Comparison of ENCODE assay signal across 1 cellular context in genomic region chr5:35050541-35051126, GRCh38.
A peak's percentile ranks its signal among the peaks of the same experiment; 100 is the strongest.
TF ChIP-seq lines count a peak whose summit lies in the region.

No MANE protein-coding gene starts in this region.

TF ChIP-seq in HepG2, 621 proteins besides CTCF, POLR2A, EP300 and RAD21 (continued from another document and continues in another):
- no peak for TF ChIP-seq HNF1B (CRISPR knock-in tag; IDR thresholded peaks at IDR 0.05)
- TF ChIP-seq ZSCAN20 (CRISPR knock-in tag; IDR thresholded peaks at IDR 0.05; ENCODE audit: borderline replicate concordance): no peak
- no peak for TF ChIP-seq ZFP41 (CRISPR knock-in tag; IDR thresholded peaks at IDR 0.05; ENCODE audit: borderline replicate concordance)
- peak; percentile 52; the same call in 1 of the 2 replicates for TF ChIP-seq TBX3 (IDR thresholded peaks at IDR 0.05; ENCODE audit: borderline replicate concordance)
- no peak for TF ChIP-seq REPIN1 (CRISPR knock-in tag; IDR thresholded peaks at IDR 0.05; ENCODE audit: borderline replicate concordance, low read depth)
- no peak for TF ChIP-seq SIN3A (IDR thresholded peaks at IDR 0.05; ENCODE audit: borderline replicate concordance, low read depth, low read length)
- no peak for TF ChIP-seq SKIL (CRISPR knock-in tag; IDR thresholded peaks at IDR 0.05; ENCODE audit: borderline replicate concordance)
- no peak for TF ChIP-seq MAZ (IDR thresholded peaks at IDR 0.05; ENCODE audit: borderline replicate concordance, low read depth, low read length)
- TF ChIP-seq MAZ (CRISPR knock-in tag; IDR thresholded peaks at IDR 0.05; ENCODE audit: low read depth): no peak
- no peak for TF ChIP-seq CC2D1A (CRISPR knock-in tag; IDR thresholded peaks at IDR 0.05)
- TF ChIP-seq HNF4G (IDR thresholded peaks at IDR 0.05; ENCODE audit: borderline replicate concordance, low read depth, low read length): peak; percentile 65; the same call in 1 of the 2 replicates
- TF ChIP-seq HNF4G (CRISPR knock-in tag; IDR thresholded peaks at IDR 0.05; ENCODE audit: borderline replicate concordance, low read depth): no peak
- TF ChIP-seq ZNF703 (CRISPR knock-in tag; IDR thresholded peaks at IDR 0.05; ENCODE audit: borderline replicate concordance): no peak
- TF ChIP-seq ZNF569 (CRISPR knock-in tag; IDR thresholded peaks at IDR 0.05; ENCODE audit: borderline replicate concordance): no peak
- peak; percentile 71 for TF ChIP-seq PAXIP1 (CRISPR knock-in tag; conservative IDR thresholded peaks at IDR 0.05)
- no peak for TF ChIP-seq SMC3 (IDR thresholded peaks at IDR 0.05; ENCODE audit: low read length)
- no peak for TF ChIP-seq ZNF12 (CRISPR knock-in tag; IDR thresholded peaks at IDR 0.05)
- peak; percentile 72 for TF ChIP-seq MIXL1 (CRISPR knock-in tag; IDR thresholded peaks at IDR 0.05)
- no peak for TF ChIP-seq REL (CRISPR knock-in tag; conservative IDR thresholded peaks at IDR 0.05)
- no peak for TF ChIP-seq TRAFD1 (CRISPR knock-in tag; IDR thresholded peaks at IDR 0.05; ENCODE audit: borderline replicate concordance)
- no peak for TF ChIP-seq SOX6 (IDR thresholded peaks at IDR 0.05)
- TF ChIP-seq SOX6 (CRISPR knock-in tag; IDR thresholded peaks at IDR 0.05): 0 out of 2 replicates have a peak, but pooled peaks have one; percentile 27
- TF ChIP-seq CREM (IDR thresholded peaks at IDR 0.05): 0 out of 2 replicates have a peak, but pooled peaks have one; percentile 12
- no peak for TF ChIP-seq CREM (CRISPR knock-in tag; IDR thresholded peaks at IDR 0.05)
- TF ChIP-seq ZBTB26 (CRISPR knock-in tag; IDR thresholded peaks at IDR 0.05; ENCODE audit: borderline replicate concordance): no peak
- no peak for TF ChIP-seq ZKSCAN8 (CRISPR knock-in tag; IDR thresholded peaks at IDR 0.05; ENCODE audit: borderline replicate concordance)
- TF ChIP-seq RBFOX2 (IDR thresholded peaks at IDR 0.05; ENCODE audit: low read depth, low read length): no peak
- TF ChIP-seq NR2F2 (IDR thresholded peaks at IDR 0.05; ENCODE audit: borderline replicate concordance, low read depth): no peak
- TF ChIP-seq ARID5B (CRISPR knock-in tag; IDR thresholded peaks at IDR 0.05): peak; percentile 54; the same call in 1 of the 2 replicates
- no peak for TF ChIP-seq ZNF746 (CRISPR knock-in tag; IDR thresholded peaks at IDR 0.05)
- peak; percentile 83 for TF ChIP-seq HNF4A (CRISPR knock-in tag; IDR thresholded peaks at IDR 0.05)
- peak; percentile 26; the same call in 1 of the 2 replicates for TF ChIP-seq GATAD2A (CRISPR knock-in tag; IDR thresholded peaks at IDR 0.05)
- peak; percentile 62; the same call in 1 of the 2 replicates for TF ChIP-seq PHF21A (CRISPR knock-in tag; IDR thresholded peaks at IDR 0.05)
- no peak for TF ChIP-seq ZNF263 (CRISPR knock-in tag; IDR thresholded peaks at IDR 0.05)
- TF ChIP-seq ZNF224 (CRISPR knock-in tag; IDR thresholded peaks at IDR 0.05): no peak
- no peak for TF ChIP-seq NFYB (CRISPR knock-in tag; IDR thresholded peaks at IDR 0.05)
- no peak for TF ChIP-seq HMGXB4 (CRISPR knock-in tag; IDR thresholded peaks at IDR 0.05; ENCODE audit: borderline replicate concordance in 1 of 2, low read depth in 1 of 2)
- TF ChIP-seq SRF (IDR thresholded peaks at IDR 0.05; ENCODE audit: low read depth, low read length): no peak
- no peak for TF ChIP-seq ZBTB7B (CRISPR knock-in tag; IDR thresholded peaks at IDR 0.05)
- no peak for TF ChIP-seq ZNF430 (CRISPR knock-in tag; IDR thresholded peaks at IDR 0.05)
- TF ChIP-seq NFIC (IDR thresholded peaks at IDR 0.05; ENCODE audit: low read length): 0 out of 2 replicates have a peak, but pooled peaks have one; percentile 26
- no peak for TF ChIP-seq ZNF761 (CRISPR knock-in tag; conservative IDR thresholded peaks at IDR 0.05)
- TF ChIP-seq SRY (CRISPR knock-in tag; IDR thresholded peaks at IDR 0.05): no peak
- TF ChIP-seq POLR2AphosphoS5 (IDR thresholded peaks at IDR 0.05; ENCODE audit: low read depth, low read length): no peak
- no peak for TF ChIP-seq KLF9 (CRISPR knock-in tag; IDR thresholded peaks at IDR 0.05; ENCODE audit: low read depth)
- no peak for TF ChIP-seq HOMEZ (CRISPR knock-in tag; IDR thresholded peaks at IDR 0.05; ENCODE audit: low read depth)
- no peak for TF ChIP-seq HNRNPH1 (optimal IDR thresholded peaks at IDR 0.05; ENCODE audit: low read depth, low read length)
- TF ChIP-seq GPBP1L1 (CRISPR knock-in tag; IDR thresholded peaks at IDR 0.05): no peak
- TF ChIP-seq EED (CRISPR knock-in tag; IDR thresholded peaks at IDR 0.05): no peak
- TF ChIP-seq ZNF501 (CRISPR knock-in tag; IDR thresholded peaks at IDR 0.05): no peak
- no peak for TF ChIP-seq TOE1 (CRISPR knock-in tag; IDR thresholded peaks at IDR 0.05)
